In genomic region chr1:234924450-234925355, GRCh38 we compare ENCODE assay signal across 13 cellular contexts.
DNase-seq lines count a peak whose midpoint lies in the region; ATAC-seq and TF ChIP-seq lines count a peak whose summit lies in the region.
"Had no signal": no experiment of that assay in that cellular context is flagged by ENCODE, and none has a peak within 500 bp of the region (broad histone marks: within the 10 kb centered on the region; RNA-seq: fewer than 3 reads in every experiment).

No MANE protein-coding gene starts in this region.

- TF ChIP-seq POLR2A in thyroid gland (IDR thresholded peaks at IDR 0.05), result no peak

- in situ Hi-C loops in brain microvascular endothelial cell (cut with HindIII; ENCODE audit: low pct_ligation_motif_present, low sequenced_read_pairs), result no loop called here

- TF ChIP-seq CTCF in brain microvascular endothelial cell (IDR thresholded peaks at IDR 0.05; ENCODE audit: low read depth, low read length, missing control alignments) (no peak), thyroid gland (IDR thresholded peaks at IDR 0.05) (no peak)

- H3K4me3 ChIP-seq in brain microvascular endothelial cell (ENCODE audit: low read depth, low read length) (no peak overlapping the region), thyroid gland (replicated peaks in 1 of 3) (no peak overlapping the region)

- no peak for ATAC-seq in activated CD4-positive, CD25-positive, alpha-beta regulatory T cell treated with anti-CD3 and anti-CD28 coated beads, Interleukin-2, amount 50 U/mL, for 24 hours
- no peak for ATAC-seq in GM21367 (IDR thresholded peaks at IDR 0.05; ENCODE audit: unreplicated experiment)
- ATAC-seq in GM21381 (IDR thresholded peaks at IDR 0.05; ENCODE audit: unreplicated experiment), result no peak

- WGBS in thyroid gland, 2 donors, result 61 to 71% methylated on average over 16 to 17 of the region's 17 CpGs

- H3K27ac ChIP-seq in brain microvascular endothelial cell, result peak overlapping the region; percentile 72
- H3K27ac ChIP-seq in thyroid gland, result peak overlapping the region; percentile 77 to 87 (median 82)

- no peaks in the 10 kb centered on the region for H3K9me3 ChIP-seq in thyroid gland

- H3K27me3 Mint-ChIP-seq in activated CD4-positive, alpha-beta T cell treated with anti-CD3 and anti-CD28 coated beads, Interleukin-2, amount 10 ng/mL, durations not matched to agents 7 days and 5 days, result no peaks in the 10 kb centered on the region

- H3K36me3 Mint-ChIP-seq in activated CD4-positive, alpha-beta T cell treated with anti-CD3 and anti-CD28 coated beads, Interleukin-2, amount 10 ng/mL, durations not matched to agents 7 days and 5 days (ENCODE audit: low read depth), result peaks cover 13% of the 10 kb centered on the region

- H3K4me1 ChIP-seq in thyroid gland, result peaks cover 57 to 62% of the 10 kb centered on the region in 2 donors

- intact Hi-C loops in thyroid gland (cut with DNase I), result loop anchor here (5.0 to 10.0 kb wide), 2 partner anchors 210 to 317 kb away; no protein-coding TSS in a partner anchor

- POLR2A ChIA-PET in activated CD4-positive, alpha-beta T cell treated with anti-CD3 and anti-CD28 coated beads, Interleukin-2, amount 10 ng/mL, durations not matched to agents 7 days and 5 days (lab: Charles Lee), result interaction anchor here (0.9 kb wide), 1 partner anchor 83 kb away, joined by 4 read pairs; no protein-coding TSS in a partner anchor

- peaks cover 62% of the 10 kb centered on the region for H3K4me1 Mint-ChIP-seq in activated CD4-positive, alpha-beta T cell treated with anti-CD3 and anti-CD28 coated beads, Interleukin-2, amount 10 ng/mL, durations not matched to agents 7 days and 5 days

- H3K9me3 Mint-ChIP-seq in activated CD4-positive, alpha-beta T cell treated with anti-CD3 and anti-CD28 coated beads, Interleukin-2, amount 10 ng/mL, durations not matched to agents 7 days and 5 days, result peaks cover 12% of the 10 kb centered on the region

- peak; percentile 19 for DNase-seq in activated CD4-positive, alpha-beta T cell treated with anti-CD3 and anti-CD28 coated beads, Interleukin-2, amount 10 ng/mL, durations not matched to agents 7 days and 5 days
- DNase-seq in activated CD4-positive, alpha-beta T cell treated with anti-CD3 and anti-CD28 coated beads for 1 hour, result no peak
- DNase-seq in brain microvascular endothelial cell (no peak), mesenteric fat pad (ENCODE audit: low spot score) (peak; percentile 72), thyroid gland (no peak)
- DNase-seq: ACHN; effector CD4-positive, alpha-beta T cell; NCI-H1092 treated with DMSO at 0.1 percent for 48 hours; RPMI8226; substantia nigra had no signal

- H3K27ac Mint-ChIP-seq in activated CD4-positive, alpha-beta T cell treated with anti-CD3 and anti-CD28 coated beads, Interleukin-2, amount 10 ng/mL, durations not matched to agents 7 days and 5 days, result peak overlapping the region; percentile 94

- H3K27me3 ChIP-seq in brain microvascular endothelial cell (replicated peaks) (no peaks in the 10 kb centered on the region), thyroid gland (no peaks in the 10 kb centered on the region)

- H3K4me3 Mint-ChIP-seq in activated CD4-positive, alpha-beta T cell treated with anti-CD3 and anti-CD28 coated beads, Interleukin-2, amount 10 ng/mL, durations not matched to agents 7 days and 5 days, result no peak overlapping the region

- H3K36me3 ChIP-seq in brain microvascular endothelial cell (replicated peaks), result no peaks in the 10 kb centered on the region
- H3K36me3 ChIP-seq in thyroid gland, result no peaks in the 10 kb centered on the region

- CTCF ChIA-PET in activated CD4-positive, alpha-beta T cell treated with anti-CD3 and anti-CD28 coated beads, Interleukin-2, amount 10 ng/mL, durations not matched to agents 7 days and 5 days (lab: Charles Lee), result interaction anchor here (0.7 to 2.2 kb wide), 8 partner anchors 9 to 159 kb away, joined by 3 to 12 read pairs (median 4); no protein-coding TSS in a partner anchor

Comparison
In these comparisons a context has a peak if more than half of its experiments do, and no peak if none do; other contexts are left out.
1. DNase-seq: peak in activated CD4-positive, alpha-beta T cell treated with anti-CD3 and anti-CD28 coated beads, Interleukin-2, amount 10 ng/mL, durations not matched to agents 7 days and 5 days (single experiment) and mesenteric fat pad (single experiment); none in activated CD4-positive, alpha-beta T cell treated with anti-CD3 and anti-CD28 coated beads for 1 hour (single experiment), brain microvascular endothelial cell (single experiment) and thyroid gland (0 of 2).